ENCODE assay signal across 9 cellular contexts in genomic region chr13:99085139-99085845, GRCh38.
DNase-seq lines count a peak whose midpoint lies in the region; ATAC-seq and TF ChIP-seq lines count a peak whose summit lies in the region.
"Had no signal": no experiment of that assay in that cellular context is flagged by ENCODE, and none has a peak within 500 bp of the region (broad histone marks: within the 10 kb centered on the region; RNA-seq: fewer than 3 reads in every experiment).

No MANE protein-coding gene starts in this region.

- H3K36me3 ChIP-seq in sigmoid colon: no peaks in the 10 kb centered on the region

- H3K4me1 ChIP-seq in sigmoid colon: peaks cover 0 to 30% (median 13%) of the 10 kb centered on the region in 4 donors

- ATAC-seq in GM18861 (IDR thresholded peaks at IDR 0.05; ENCODE audit: unreplicated experiment): no peak
- no peak for ATAC-seq in HG03135 (IDR thresholded peaks at IDR 0.05; ENCODE audit: unreplicated experiment)
- no peak for ATAC-seq in GM21526 (IDR thresholded peaks at IDR 0.05; ENCODE audit: low FRiP score, unreplicated experiment)
- ATAC-seq in HG03439 (IDR thresholded peaks at IDR 0.05; ENCODE audit: unreplicated experiment): no peak

- intact Hi-C loops in sigmoid colon (cut with DNase I): loop anchor here (5.0 to 10.0 kb wide), 3 partner anchors 108 to 200 kb away; partner anchors contain the start of genes DOCK9 and UBAC2

- H3K27ac ChIP-seq in sigmoid colon: peak overlapping the region; percentile 87 to 99 (median 96)
- H3K27ac ChIP-seq: KMS-11 had no signal

- TF ChIP-seq CTCF in foreskin fibroblast (IDR thresholded peaks at IDR 0.05; ENCODE audit: low read depth, low read length) (no peak), sigmoid colon (IDR thresholded peaks at IDR 0.05) (no peak)

- no peaks in the 10 kb centered on the region for H3K9me3 ChIP-seq in sigmoid colon

- DNase-seq in HT-29 (ENCODE audit: low spot score): peak; percentile 26
- DNase-seq in activated T-cell treated with anti-CD3 and anti-CD28 coated beads, Interleukin-2, amount 50 U/mL, for 48 hours: peak; percentile 42 to 50
- peak in 1 of 2 donors; percentile 14 for DNase-seq in foreskin fibroblast
- peak; percentile 67 for DNase-seq in sigmoid colon

- WGBS in sigmoid colon, 2 donors: 28 to 30% methylated on average over 29 of the region's 29 CpGs

- TF ChIP-seq POLR2A in sigmoid colon (IDR thresholded peaks at IDR 0.05): no peak

- H3K4me3 ChIP-seq in foreskin fibroblast (ENCODE audit: low read depth in 1 of 2, low read length in 2 of 2) (peak overlapping the region; percentile 55 to 60), sigmoid colon (peak overlapping the region; percentile 71 to 87 (median 80))

- H3K27me3 ChIP-seq in sigmoid colon: no peaks in the 10 kb centered on the region

- no peak for TF ChIP-seq EP300 in sigmoid colon (IDR thresholded peaks at IDR 0.05)
